In genomic region chr12:100138048-100138907, GRCh38 we compare ENCODE assay signal across 8 cellular contexts. TPM values are rescaled to one million over a fixed set of nuclear protein-coding genes. Genes with fewer than 3 reads are reported as not detected.
DNase-seq lines count a peak whose midpoint lies in the region; ATAC-seq and TF ChIP-seq lines count a peak whose summit lies in the region.

No MANE protein-coding gene starts in this region.

- no peaks in the 10 kb centered on the region for H3K36me3 ChIP-seq in SJCRH30

- peaks cover 45% of the 10 kb centered on the region for H3K4me1 Mint-ChIP-seq in activated CD8-positive, alpha-beta T cell treated with anti-CD3 and anti-CD28 coated beads, Interleukin-2, amount 10 ng/mL, durations not matched to agents 7 days and 5 days (ENCODE audit: low read depth)
- H3K4me1 Mint-ChIP-seq in activated CD8-positive, alpha-beta T cell treated with anti-CD3 and anti-CD28 coated beads for 36 hours (ENCODE audit: low read depth): peaks cover 52% of the 10 kb centered on the region
- H3K4me1 Mint-ChIP-seq in nephron: peaks cover 30% of the 10 kb centered on the region

- H3K9me3 ChIP-seq in SJCRH30 (replicated peaks): no peaks in the 10 kb centered on the region

- intact Hi-C loops in activated CD8-positive, alpha-beta T cell treated with anti-CD3 and anti-CD28 coated beads for 36 hours (cut with micrococcal nuclease): no loop called here

- H3K4me3 Mint-ChIP-seq in activated CD8-positive, alpha-beta T cell treated with anti-CD3 and anti-CD28 coated beads, Interleukin-2, amount 10 ng/mL, durations not matched to agents 7 days and 5 days: no peak overlapping the region
- H3K4me3 Mint-ChIP-seq in activated CD8-positive, alpha-beta T cell treated with anti-CD3 and anti-CD28 coated beads for 36 hours: no peak overlapping the region
- H3K4me3 Mint-ChIP-seq in nephron: peak overlapping the region in 1 of 3 experiments; percentile 2

- no peak overlapping the region for H3K27ac Mint-ChIP-seq in activated CD8-positive, alpha-beta T cell treated with anti-CD3 and anti-CD28 coated beads, Interleukin-2, amount 10 ng/mL, durations not matched to agents 7 days and 5 days
- H3K27ac Mint-ChIP-seq in activated CD8-positive, alpha-beta T cell treated with anti-CD3 and anti-CD28 coated beads for 36 hours: no peak overlapping the region
- peak overlapping the region in 2 of 3 experiments; percentile 20 to 33 for H3K27ac Mint-ChIP-seq in nephron

- CTCF ChIA-PET in activated CD8-positive, alpha-beta T cell treated with anti-CD3 and anti-CD28 coated beads, Interleukin-2, amount 10 ng/mL, durations not matched to agents 7 days and 5 days (lab: Charles Lee): interaction anchor here (0.9 to 2.4 kb wide), 9 partner anchors 10 to 129 kb away, joined by 3 to 21 read pairs (median 4); partner anchors contain the start of genes ACTR6 and SCYL2
- CTCF ChIA-PET in activated CD8-positive, alpha-beta T cell treated with anti-CD3 and anti-CD28 coated beads for 36 hours (lab: Charles Lee): interaction anchor here (1.1 to 3.9 kb wide), 3 partner anchors 9 to 40 kb away, joined by 3 to 17 read pairs (median 15); no protein-coding TSS in a partner anchor

- no peak for TF ChIP-seq RAD21 in Ishikawa (IDR thresholded peaks at IDR 0.05; ENCODE audit: low read depth)

- peaks cover 11% of the 10 kb centered on the region for H3K36me3 Mint-ChIP-seq in activated CD8-positive, alpha-beta T cell treated with anti-CD3 and anti-CD28 coated beads, Interleukin-2, amount 10 ng/mL, durations not matched to agents 7 days and 5 days (ENCODE audit: low read depth)
- peaks cover 21% of the 10 kb centered on the region for H3K36me3 Mint-ChIP-seq in activated CD8-positive, alpha-beta T cell treated with anti-CD3 and anti-CD28 coated beads for 36 hours (ENCODE audit: low read depth)
- H3K36me3 Mint-ChIP-seq in nephron (ENCODE audit: low read depth): peaks cover 9% of the 10 kb centered on the region

- H3K4me3 ChIP-seq in astrocyte of the cerebellum (ENCODE audit: low read depth, low read length) (no peak overlapping the region), SJCRH30 (no peak overlapping the region)

- TF ChIP-seq POLR2A in GM18505 (IDR thresholded peaks at IDR 0.05; ENCODE audit: borderline replicate concordance, extremely low read depth, insufficient read depth, insufficient read length): no peak

- H3K9me3 Mint-ChIP-seq in activated CD8-positive, alpha-beta T cell treated with anti-CD3 and anti-CD28 coated beads, Interleukin-2, amount 10 ng/mL, durations not matched to agents 7 days and 5 days (ENCODE audit: insufficient read depth): no peaks in the 10 kb centered on the region
- no peaks in the 10 kb centered on the region for H3K9me3 Mint-ChIP-seq in activated CD8-positive, alpha-beta T cell treated with anti-CD3 and anti-CD28 coated beads for 36 hours
- no peaks in the 10 kb centered on the region for H3K9me3 Mint-ChIP-seq in nephron

- no peak for TF ChIP-seq CTCF in activated CD8-positive, alpha-beta T cell treated with anti-CD3 and anti-CD28 coated beads for 36 hours (IDR thresholded peaks at IDR 0.05)
- TF ChIP-seq CTCF in astrocyte of the cerebellum (IDR thresholded peaks at IDR 0.05; ENCODE audit: low read depth, low read length, missing control alignments): peak; percentile 45
- TF ChIP-seq CTCF in nephron (IDR thresholded peaks at IDR 0.05; ENCODE audit: unreplicated experiment in 3 of 3): peak in 1 of 3 experiments; percentile 22

- TF ChIP-seq EP300 in Ishikawa (IDR thresholded peaks at IDR 0.05; ENCODE audit: borderline replicate concordance): no peak

- H3K27me3 ChIP-seq in SJCRH30: no peaks in the 10 kb centered on the region

- H3K4me1 ChIP-seq in SJCRH30: no peaks in the 10 kb centered on the region

- H3K27me3 Mint-ChIP-seq in activated CD8-positive, alpha-beta T cell treated with anti-CD3 and anti-CD28 coated beads, Interleukin-2, amount 10 ng/mL, durations not matched to agents 7 days and 5 days (ENCODE audit: low read depth): no peaks in the 10 kb centered on the region
- no peaks in the 10 kb centered on the region for H3K27me3 Mint-ChIP-seq in activated CD8-positive, alpha-beta T cell treated with anti-CD3 and anti-CD28 coated beads for 36 hours
- no peaks in the 10 kb centered on the region for H3K27me3 Mint-ChIP-seq in nephron (ENCODE audit: low read depth)

- POLR2A ChIA-PET in activated CD8-positive, alpha-beta T cell treated with anti-CD3 and anti-CD28 coated beads, Interleukin-2, amount 10 ng/mL, durations not matched to agents 7 days and 5 days (lab: Charles Lee): interaction anchor here (1.1 to 1.6 kb wide), 2 partner anchors 59 to 62 kb away, joined by 3 read pairs; partner anchors contain the start of gene ACTR6
- POLR2A ChIA-PET in activated CD8-positive, alpha-beta T cell treated with anti-CD3 and anti-CD28 coated beads for 36 hours (lab: Charles Lee): interaction anchor here (0.6 to 1.0 kb wide), 3 partner anchors 10 to 469 kb away, joined by 3 read pairs; no protein-coding TSS in a partner anchor

- in situ Hi-C loops in astrocyte of the cerebellum (cut with HindIII; ENCODE audit: low sequenced_read_pairs): no loop called here

- no peak for ATAC-seq in activated CD8-positive, alpha-beta T cell treated with anti-CD3 and anti-CD28 coated beads, Interleukin-2, amount 10 ng/mL, durations not matched to agents 7 days and 5 days
- no peak for ATAC-seq in activated CD8-positive, alpha-beta T cell treated with anti-CD3 and anti-CD28 coated beads for 36 hours
- ATAC-seq in HG02610 (IDR thresholded peaks at IDR 0.05; ENCODE audit: unreplicated experiment) (no peak), GM18505 (IDR thresholded peaks at IDR 0.05; ENCODE audit: unreplicated experiment) (no peak)

- H3K27ac ChIP-seq in SJCRH30: no peak overlapping the region

- DNase-seq in activated CD8-positive, alpha-beta T cell treated with anti-CD3 and anti-CD28 coated beads, Interleukin-2, amount 10 ng/mL, durations not matched to agents 7 days and 5 days: peak; percentile 25
- DNase-seq in activated CD8-positive, alpha-beta T cell treated with anti-CD3 and anti-CD28 coated beads for 36 hours: no peak
- DNase-seq in astrocyte of the cerebellum (ENCODE audit: low read depth) (no peak), SJCRH30 (no peak)

TF ChIP-seq in Ishikawa, 13 proteins besides CTCF, POLR2A, EP300 and RAD21:
- no peak for TF ChIP-seq CREB1 (IDR thresholded peaks at IDR 0.05; ENCODE audit: low read depth)
- peak; percentile 49; the same call in 1 of the 2 replicates for TF ChIP-seq CEBPB (IDR thresholded peaks at IDR 0.05)
TF ChIP-seq in Ishikawa: peak in this region for 1.

RNA-seq across cellular contexts. Expression of gene BLTP3B, which starts 4.4 kb away (rescaled TPM):
- 10 to 100 TPM; 17.8 to 20.5 TPM for total RNA-seq in activated CD8-positive, alpha-beta T cell treated with anti-CD3 and anti-CD28 coated beads, Interleukin-2, amount 10 ng/mL, durations not matched to agents 7 days and 5 days
- 10 to 100 TPM; 39.6 to 41.3 TPM for total RNA-seq in activated CD8-positive, alpha-beta T cell treated with anti-CD3 and anti-CD28 coated beads for 36 hours
- 27.1 and 33.6 TPM in 2 replicates for total RNA-seq in SJCRH30 (2014; rRNA removed; shearing (Covaris generic))

Comparison
In these comparisons a context has a peak if more than half of its experiments do, and no peak if none do; other contexts are left out.
1. H3K27ac Mint-ChIP-seq: peak in nephron (2 of 3); none in activated CD8-positive, alpha-beta T cell treated with anti-CD3 and anti-CD28 coated beads, Interleukin-2, amount 10 ng/mL, durations not matched to agents 7 days and 5 days (single experiment) and activated CD8-positive, alpha-beta T cell treated with anti-CD3 and anti-CD28 coated beads for 36 hours (single experiment).